ENCODE assay signal across 8 cellular contexts in genomic region chr5:54310433-54311177, GRCh38. TPM values are rescaled to one million over a fixed set of nuclear protein-coding genes. Genes with fewer than 3 reads are reported as not detected.
DNase-seq lines count a peak whose midpoint lies in the region; ATAC-seq and TF ChIP-seq lines count a peak whose summit lies in the region.

Gene ARL15 (minus strand): TSS chr5:54310573.

- H3K79me2 ChIP-seq in PC-9 (ENCODE audit: low read depth), result no peaks in the 10 kb centered on the region

- no peaks in the 10 kb centered on the region for H4K20me1 ChIP-seq in PC-9 (ENCODE audit: insufficient read depth)

- peak within 1 kb of the TSS; percentile 94 for H3K9ac ChIP-seq in mucosa of stomach (ENCODE audit: low read length)

- peaks cover 11% of the 10 kb centered on the region; the same call in 1 of the 2 replicates for H3K4me1 ChIP-seq in PC-9 (replicated peaks; ENCODE audit: insufficient read depth)
- H3K4me1 ChIP-seq in esophagus (ENCODE audit: control insufficient read depth in 2 of 2, insufficient read depth in 2 of 2, low read length in 1 of 2), result no peaks in the 10 kb centered on the region
- H3K4me1 ChIP-seq in mucosa of stomach (ENCODE audit: control insufficient read depth, insufficient read depth, low read length), result peaks cover 9% of the 10 kb centered on the region

- TSS peak; percentile 91 for BruUV-seq in PC-9 (replicated peaks; lab: Mats Ljungman, UMichigan)

- peak within 1 kb of the TSS; percentile 90 for H3K4me2 ChIP-seq in PC-9

- H3K9me3 ChIP-seq in PC-9 (ENCODE audit: insufficient read depth, low read depth) (no peaks in the 10 kb centered on the region), esophagus (ENCODE audit: control insufficient read depth in 2 of 2, insufficient read depth in 1 of 2, low read depth in 1 of 2, low read length in 1 of 2) (no peaks in the 10 kb centered on the region), mucosa of stomach (ENCODE audit: control insufficient read depth, low read length) (no peaks in the 10 kb centered on the region)

- H3K9me3 Mint-ChIP-seq in activated T-cell treated with anti-CD3 and anti-CD28 coated beads, Interleukin-2, amount 50 U/mL, for 24 hours, result no peaks in the 10 kb centered on the region

- POLR2A ChIA-PET in PC-9 (lab: Charles Lee; ENCODE audit: unreplicated experiment), result interaction anchor here (0.6 kb wide), 1 partner anchor 529 kb away, joined by 9 read pairs; no protein-coding TSS in a partner anchor

- intact Hi-C loops in PC-9 (cut with micrococcal nuclease; ENCODE audit: unreplicated experiment), result loop anchor here (10.0 kb wide), 1 partner anchor 204 kb away; the partner anchor contains the start of gene SNX18

- H3K27ac Mint-ChIP-seq in activated T-cell treated with anti-CD3 and anti-CD28 coated beads, Interleukin-2, amount 50 U/mL, for 24 hours, result peak within 1 kb of the TSS; percentile 95

- peak within 1 kb of the TSS; percentile 95 for H3K4me3 Mint-ChIP-seq in activated T-cell treated with anti-CD3 and anti-CD28 coated beads, Interleukin-2, amount 50 U/mL, for 24 hours

- H3F3A ChIP-seq in PC-9 (ENCODE audit: insufficient read depth, low read depth), result no peaks in the 10 kb centered on the region

- H2AFZ ChIP-seq in PC-9, result peak within 1 kb of the TSS; percentile 96

- 0 out of 2 replicates have a peak, but pooled peaks have one; percentile 15 for TF ChIP-seq CTCF in PC-9 (conservative IDR thresholded peaks at IDR 0.05)

- H3K36me3 ChIP-seq in PC-9 (ENCODE audit: low read depth), result no peaks in the 10 kb centered on the region
- H3K36me3 ChIP-seq in esophagus (ENCODE audit: control insufficient read depth in 2 of 2, insufficient read depth in 2 of 2, low read length in 1 of 2), result no peaks in the 10 kb centered on the region
- no peaks in the 10 kb centered on the region for H3K36me3 ChIP-seq in mucosa of stomach (ENCODE audit: control insufficient read depth, insufficient read depth, low read length)

- H3K9me2 ChIP-seq in PC-9 (ENCODE audit: insufficient read depth), result no peaks in the 10 kb centered on the region

- H3K27me3 ChIP-seq in PC-9 (ENCODE audit: insufficient read depth, low read depth), result no peaks in the 10 kb centered on the region
- no peaks in the 10 kb centered on the region for H3K27me3 ChIP-seq in esophagus (ENCODE audit: control insufficient read depth in 1 of 2, insufficient read depth in 2 of 2, low read length in 2 of 2)
- H3K27me3 ChIP-seq in mucosa of stomach (ENCODE audit: control insufficient read depth, insufficient read depth, low read length), result no peaks in the 10 kb centered on the region

- DNase-seq in DMS153 (lab: John Stamatoyannopoulos, UW) (peak; percentile 86), PC-9 (peak; percentile 82 to 89)
- DNase-seq in Jurkat, Clone E6-1 (ENCODE audit: low read depth, low spot score), result peak; percentile 97
- peak; percentile 96 for DNase-seq in activated T-cell treated with anti-CD3 and anti-CD28 coated beads, Interleukin-2, amount 50 U/mL, for 24 hours
- DNase-seq in stimulated activated CD8-positive, alpha-beta memory T cell treated with anti-CD3 and anti-CD28 coated beads, Interleukin-7, amount 100 ng/mL, for 1 hour (ENCODE audit: low read depth in 2 of 2), result peak; percentile 94 to 95

- peak; percentile 96 for ATAC-seq in GM21619 (IDR thresholded peaks at IDR 0.05; ENCODE audit: unreplicated experiment)

- peaks cover 36% of the 10 kb centered on the region for H3K4me1 Mint-ChIP-seq in activated T-cell treated with anti-CD3 and anti-CD28 coated beads, Interleukin-2, amount 50 U/mL, for 24 hours (ENCODE audit: low read depth)

- 0% methylated on average over 50 to 51 of the region's 51 CpGs for WGBS in esophagus, 2 donors

- H3K27ac ChIP-seq in PC-9, result no peak within 1 kb of the TSS
- peak within 1 kb of the TSS; percentile 91 to 92 for H3K27ac ChIP-seq in esophagus (ENCODE audit: low read depth in 2 of 2, low read length in 1 of 2)

- peaks cover 14% of the 10 kb centered on the region for H3K36me3 Mint-ChIP-seq in activated T-cell treated with anti-CD3 and anti-CD28 coated beads, Interleukin-2, amount 50 U/mL, for 24 hours (ENCODE audit: low read depth)

- peak within 1 kb of the TSS; percentile 89 for H3K4me3 ChIP-seq in Jurkat, Clone E6-1 (ENCODE audit: low read length)
- H3K4me3 ChIP-seq in PC-9 (peak within 1 kb of the TSS; percentile 65), esophagus (ENCODE audit: low read depth in 1 of 2, low read length in 2 of 2) (peak within 1 kb of the TSS; percentile 73 to 100), mucosa of stomach (ENCODE audit: low read length) (peak within 1 kb of the TSS; percentile 78)

- CTCF ChIA-PET in PC-9 (lab: Charles Lee), result interaction anchor here (0.6 to 0.7 kb wide), 3 partner anchors 25 to 719 kb away, joined by 3 to 5 read pairs (median 4); no protein-coding TSS in a partner anchor

- peaks cover 6% of the 10 kb centered on the region for H3K27me3 Mint-ChIP-seq in activated T-cell treated with anti-CD3 and anti-CD28 coated beads, Interleukin-2, amount 50 U/mL, for 24 hours

RNA-seq across cellular contexts. Expression of gene ARL15, which starts in this region (rescaled TPM):
- polyA plus RNA-seq in Jurkat, Clone E6-1 (2012; ENCODE audit: insufficient read depth, insufficient read length), result 7.9 TPM
- total RNA-seq in PC-9 (2021), result 0.33 and 0.50 TPM in 2 replicates
- polyA plus RNA-seq in esophagus, result 1 to 10 TPM; 4.0 to 7.8 TPM

Comparison
In these comparisons a context has a peak if more than half of its experiments do, and no peak if none do; other contexts are left out.
1. Peak in DNase-seq, H3K4me3 ChIP-seq and H3K4me2 ChIP-seq in PC-9; RNA of the gene not detected or under 1 TPM.